In genomic region chr3:116186128-116186527, GRCh38 we compare ENCODE assay signal across 20 cellular contexts.
"Had no signal": no experiment of that assay in that cellular context is flagged by ENCODE, and none has a peak within 500 bp of the region (broad histone marks: within the 10 kb centered on the region; RNA-seq: fewer than 3 reads in every experiment).

No MANE protein-coding gene starts in this region.

- DNase-seq: Karpas-422, KG1, MG63, NCI-H1092, NCI-H1105 treated with DMSO at 0.1 percent for 48 hours, NCI-H1417 treated with DMSO at 0.1 percent for 48 hours, NCI-H146, NCI-H187, NCI-H2029, NCI-H2081 treated with DMSO at 0.1 percent for 48 hours, NCI-H2171, NCI-H226, NCI-H446, NCI-H510A, NCI-H524 treated with DMSO at 0.1 percent for 48 hours, NCI-H69, NCI-H774, SHP77 treated with DMSO at 0.1 percent for 48 hours, SJCRH30 had no signal

- H3K27ac ChIP-seq: SJCRH30 had no signal

- H3K36me3 ChIP-seq: MG63, SJCRH30 had no signal

- ATAC-seq: Right ventricle myocardium inferior had no signal

- H3K4me3 ChIP-seq: MG63, SJCRH30 had no signal

- H3K27me3 ChIP-seq: MG63, SJCRH30 had no signal

- H3K9me3 ChIP-seq: MG63, SJCRH30 had no signal
